8 cellular contexts compared by ENCODE assay signal in the genomic region with DNA sequence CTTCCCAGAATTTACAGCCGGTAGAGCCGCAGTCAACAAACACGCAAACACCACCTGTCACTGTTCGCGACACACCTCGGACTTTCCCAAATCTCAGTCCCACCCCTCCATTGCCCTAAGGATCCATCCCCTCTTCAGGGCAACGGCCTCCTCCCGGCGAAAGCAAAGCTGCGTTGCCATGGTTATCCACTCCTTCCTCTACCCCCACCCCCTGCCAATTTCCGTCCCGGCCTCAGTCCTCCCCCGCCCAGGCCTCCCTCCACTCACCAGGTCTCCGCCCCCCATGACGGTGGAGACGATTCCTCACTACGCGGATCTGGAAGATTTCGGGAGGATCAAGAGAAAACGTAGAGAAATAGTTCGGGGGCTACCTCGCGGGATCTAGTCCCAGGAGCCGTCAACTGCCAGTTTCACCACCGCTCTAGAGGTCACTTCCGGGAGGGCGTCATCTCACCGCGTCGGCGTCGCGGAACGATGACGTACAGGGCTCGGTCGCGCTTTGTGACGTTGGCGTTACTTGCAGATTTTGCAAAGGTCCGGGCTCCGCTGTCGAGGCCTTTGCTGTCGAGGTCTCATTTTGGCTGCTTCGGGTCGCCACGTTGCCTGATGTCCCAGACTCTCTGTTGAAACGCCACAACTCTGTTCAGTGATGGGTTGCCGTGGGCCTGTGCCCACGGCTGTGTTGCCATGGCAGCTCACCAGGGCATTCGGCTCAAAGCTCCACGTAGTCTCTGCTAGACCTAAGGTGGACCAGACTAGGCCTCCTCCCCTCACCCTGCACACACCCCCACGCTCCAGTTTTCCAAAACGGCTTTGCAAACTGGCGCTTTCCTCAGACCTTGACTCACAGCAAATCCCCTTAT. TPM values are rescaled to one million over a fixed set of nuclear protein-coding genes. Genes with fewer than 3 reads are reported as not detected.
DNase-seq lines count a peak whose midpoint lies in the region; TF ChIP-seq lines count a peak whose summit lies in the region.

Gene CWC25, minus strand, starts transcription at position 423 of the 863 bp plus-strand sequence. Its CDS starts 138 bp downstream, at position 285.

- peak within 1 kb of the TSS; percentile 99 for H3K27ac Mint-ChIP-seq in activated naive CD4-positive, alpha-beta T cell treated with anti-CD3 and anti-CD28 coated beads, Interleukin-2, amount 10 ng/mL, durations not matched to agents 7 days and 5 days

- POLR2A ChIA-PET in HEK293T (lab: Yijun Ruan, JAX): interaction anchor here (0.6 to 2.6 kb wide), 13 partner anchors 9 to 375 kb away, joined by 3 to 27 read pairs (median 4); partner anchors contain the start of genes LASP1, PIP4K2B, PSMB3 and RPL19

- H3K36me3 Mint-ChIP-seq in activated naive CD4-positive, alpha-beta T cell treated with anti-CD3 and anti-CD28 coated beads, Interleukin-2, amount 10 ng/mL, durations not matched to agents 7 days and 5 days: peaks cover 19% of the 10 kb centered on the region

- no peaks in the 10 kb centered on the region for H3K27me3 Mint-ChIP-seq in activated naive CD4-positive, alpha-beta T cell treated with anti-CD3 and anti-CD28 coated beads, Interleukin-2, amount 10 ng/mL, durations not matched to agents 7 days and 5 days

- CTCF ChIA-PET in HEK293T (lab: Yijun Ruan, JAX): interaction anchor here (0.5 kb wide), 1 partner anchor 92 kb away, joined by 3 read pairs; no protein-coding TSS in a partner anchor
- CTCF ChIA-PET in activated naive CD4-positive, alpha-beta T cell treated with anti-CD3 and anti-CD28 coated beads, Interleukin-2, amount 10 ng/mL, durations not matched to agents 7 days and 5 days (lab: Charles Lee): no interaction called here

- peak within 1 kb of the TSS; percentile 83 for H3K4me3 ChIP-seq in SK-N-MC

- H3K9ac ChIP-seq in SK-N-MC (ENCODE audit: insufficient read length): peak within 1 kb of the TSS; percentile 99

- no peaks in the 10 kb centered on the region for H3K9me3 Mint-ChIP-seq in activated naive CD4-positive, alpha-beta T cell treated with anti-CD3 and anti-CD28 coated beads, Interleukin-2, amount 10 ng/mL, durations not matched to agents 7 days and 5 days

- H3K27ac ChIP-seq in SK-N-MC: peak within 1 kb of the TSS; percentile 99
- peak within 1 kb of the TSS; percentile 99 for H3K27ac ChIP-seq in substantia nigra (ENCODE audit: low read depth, low read length, poor library complexity, severe bottlenecking)

- H3K4me3 Mint-ChIP-seq in activated naive CD4-positive, alpha-beta T cell treated with anti-CD3 and anti-CD28 coated beads, Interleukin-2, amount 10 ng/mL, durations not matched to agents 7 days and 5 days: peak within 1 kb of the TSS; percentile 95

- H3K9me3 ChIP-seq in SK-N-MC (ENCODE audit: low read depth, low read length): no peaks in the 10 kb centered on the region

- H3K36me3 ChIP-seq in SK-N-MC (ENCODE audit: insufficient read depth, low read length): peaks cover 13% of the 10 kb centered on the region

- DNase-seq in G401 (ENCODE audit: low spot score) (peak; percentile 92), HEK293T (ENCODE audit: extremely low spot score) (peak; percentile 86), NCI-H1048 (lab: John Stamatoyannopoulos, UW) (peak; percentile 75), SK-N-MC (ENCODE audit: low read depth, low spot score) (peak; percentile 94), germinal center (ENCODE audit: low spot score) (peak; percentile 92), non-pigmented ciliary epithelial cell (ENCODE audit: low read depth) (peak; percentile 83), substantia nigra (lab: John Stamatoyannopoulos, UW) (peak; percentile 24 to 98 (median 90))
- peak; percentile 94 for DNase-seq in activated naive CD4-positive, alpha-beta T cell treated with anti-CD3 and anti-CD28 coated beads, Interleukin-2, amount 10 ng/mL, durations not matched to agents 7 days and 5 days

- H3K4me1 Mint-ChIP-seq in activated naive CD4-positive, alpha-beta T cell treated with anti-CD3 and anti-CD28 coated beads, Interleukin-2, amount 10 ng/mL, durations not matched to agents 7 days and 5 days: peaks cover 40% of the 10 kb centered on the region

- in situ Hi-C loops in G401 (cut with HindIII; ENCODE audit: low sequenced_read_pairs): loop anchor here (10.0 kb wide), 1 partner anchor 70 kb away; no protein-coding TSS in a partner anchor

TF ChIP-seq in HEK293T, 16 proteins besides CTCF, POLR2A, EP300 and RAD21:
- TF ChIP-seq NFRKB (IDR thresholded peaks at IDR 0.05) (peak; percentile 66), PKNOX1 (IDR thresholded peaks at IDR 0.05) (peak; percentile 68), CTBP1 (IDR thresholded peaks at IDR 0.05; ENCODE audit: borderline replicate concordance) (no peak), SP1 (IDR thresholded peaks at IDR 0.05) (no peak), ELF4 (IDR thresholded peaks at IDR 0.05) (peak; percentile 95), ZNF384 (IDR thresholded peaks at IDR 0.05) (no peak), L3MBTL2 (conservative IDR thresholded peaks at IDR 0.05) (peak; percentile 77), FOXK2 (IDR thresholded peaks at IDR 0.05) (no peak), HDGF (IDR thresholded peaks at IDR 0.05; ENCODE audit: borderline replicate concordance) (no peak), SUZ12 (IDR thresholded peaks at IDR 0.05) (no peak), LEF1 (IDR thresholded peaks at IDR 0.05; ENCODE audit: borderline replicate concordance) (peak; percentile 34; the same call in 1 of the 2 replicates), FOXA1 (IDR thresholded peaks at IDR 0.05) (no peak), BHLHE40 (IDR thresholded peaks at IDR 0.05; ENCODE audit: borderline replicate concordance) (no peak)

RNA-seq across cellular contexts. Expression of gene CWC25, which starts in this region (rescaled TPM):
- 11.2 and 19.9 TPM in 2 replicates for total RNA-seq in G401 (2014; rRNA removed; shearing (Covaris generic))

Comparison
In these comparisons a context has a peak if more than half of its experiments do, and no peak if none do; other contexts are left out.
1. Peak in every context shown above with its lines: DNase-seq, H3K4me3 ChIP-seq and H3K27ac ChIP-seq.